Comparison of ENCODE assay signal across 8 cellular contexts in genomic region chr11:102666331-102666957, GRCh38. TPM values are rescaled to one million over a fixed set of nuclear protein-coding genes. Genes with fewer than 3 reads are reported as not detected.
DNase-seq lines count a peak whose midpoint lies in the region; ATAC-seq and TF ChIP-seq lines count a peak whose summit lies in the region.

No MANE protein-coding gene starts in this region.

- no peaks in the 10 kb centered on the region for H4K20me1 ChIP-seq in SK-N-SH (ENCODE audit: insufficient read depth)

- H3K4me3 ChIP-seq in SK-N-SH (ENCODE audit: low read depth in 2 of 2, low read length in 1 of 2), result no peak overlapping the region; a peak in 1 of 4 replicates
- H3K4me3 ChIP-seq in esophagus squamous epithelium, result no peak overlapping the region
- H3K4me3 ChIP-seq in neutrophil (ENCODE audit: low read depth in 1 of 2, low read length in 1 of 2), result no peak overlapping the region

- DNase-seq in NCI-H510A treated with DMSO at 0.1 percent for 48 hours (lab: John Stamatoyannopoulos, UW), result peak; percentile 44
- DNase-seq in NCI-H510A (lab: John Stamatoyannopoulos, UW), result no peak
- peak; percentile 19 for DNase-seq in HuH-7.5 (ENCODE audit: low spot score)
- peak; percentile 34 for DNase-seq in SK-N-SH
- DNase-seq in esophagus squamous epithelium (lab: John Stamatoyannopoulos, UW), result no peak

- H3K4me2 ChIP-seq in SK-N-SH, result no peak overlapping the region

- no peak overlapping the region for H3K27ac ChIP-seq in SK-N-SH (ENCODE audit: low read depth in 2 of 2, low read length in 1 of 2)
- no peak overlapping the region for H3K27ac ChIP-seq in esophagus squamous epithelium
- no peak overlapping the region for H3K27ac ChIP-seq in neutrophil

- H3K9me2 ChIP-seq in SK-N-SH, result no peaks in the 10 kb centered on the region

- H3K27me3 ChIP-seq in SK-N-SH (ENCODE audit: insufficient read depth), result no peaks in the 10 kb centered on the region
- H3K27me3 ChIP-seq in esophagus squamous epithelium, result no peaks in the 10 kb centered on the region
- H3K27me3 ChIP-seq in neutrophil, result no peaks in the 10 kb centered on the region

- H3K36me3 ChIP-seq in SK-N-SH (replicated peaks in 1 of 2; ENCODE audit: control insufficient read depth in 1 of 2, insufficient read depth in 2 of 2, low read length in 1 of 2) (no peaks in the 10 kb centered on the region), esophagus squamous epithelium (no peaks in the 10 kb centered on the region), neutrophil (no peaks in the 10 kb centered on the region)

- TF ChIP-seq POLR2A in esophagus squamous epithelium (IDR thresholded peaks at IDR 0.05), result no peak

- ATAC-seq in GM19438 (IDR thresholded peaks at IDR 0.05; ENCODE audit: low read depth, unreplicated experiment), result peak; percentile 58
- no peak for ATAC-seq in GM21423 (IDR thresholded peaks at IDR 0.05; ENCODE audit: unreplicated experiment)

- CTCF ChIA-PET in SK-N-SH (lab: Yijun Ruan, JAX), result interaction anchor here (0.5 to 3.7 kb wide), 26 partner anchors 9 to 722 kb away, joined by 3 to 24 read pairs (median 4); no protein-coding TSS in a partner anchor

- TF ChIP-seq CTCF in SK-N-SH (IDR thresholded peaks at IDR 0.05), result peak; percentile 88
- peak; percentile 64 to 86 (median 74) for TF ChIP-seq CTCF in esophagus squamous epithelium (IDR thresholded peaks at IDR 0.05)
- peak; percentile 34 for TF ChIP-seq CTCF in neutrophil (IDR thresholded peaks at IDR 0.05)

- TF ChIP-seq EP300 in SK-N-SH (IDR thresholded peaks at IDR 0.05; ENCODE audit: borderline replicate concordance in 1 of 2, low read depth in 1 of 2, low read length in 1 of 2), result no peak

- H3F3A ChIP-seq in SK-N-SH (replicated peaks; ENCODE audit: insufficient read depth), result no peaks in the 10 kb centered on the region

- whole genome bisulfite sequencing in SK-N-SH (ENCODE audit: low lambda C conversion rate), result 1% methylated on average over 4 of the region's 4 CpGs
- 5% methylated on average over 4 of the region's 4 CpGs for WGBS in esophagus squamous epithelium, 2 donors

- peak overlapping the region; percentile 35; the same call in 1 of the 2 replicates for H2AFZ ChIP-seq in SK-N-SH (ENCODE audit: low read depth)

- H3K79me2 ChIP-seq in SK-N-SH (ENCODE audit: insufficient read depth), result no peaks in the 10 kb centered on the region

- H3K9me3 ChIP-seq in SK-N-SH (no peaks in the 10 kb centered on the region), esophagus squamous epithelium (no peaks in the 10 kb centered on the region), neutrophil (no peaks in the 10 kb centered on the region)

- peak; percentile 80 for TF ChIP-seq RAD21 in SK-N-SH (IDR thresholded peaks at IDR 0.05; ENCODE audit: low read length)

- no peak overlapping the region for H3K9ac ChIP-seq in SK-N-SH

- POLR2A ChIA-PET in SK-N-SH (lab: Yijun Ruan, JAX), result no interaction called here

- intact Hi-C loops in esophagus squamous epithelium (cut with DNase I), result no loop called here

- H3K4me1 ChIP-seq in SK-N-SH (ENCODE audit: control insufficient read depth in 1 of 2, insufficient read depth in 2 of 2, low read depth in 1 of 2, low read length in 1 of 2), result no peaks in the 10 kb centered on the region
- H3K4me1 ChIP-seq in esophagus squamous epithelium, result no peaks in the 10 kb centered on the region
- H3K4me1 ChIP-seq in neutrophil (ENCODE audit: control insufficient read depth in 1 of 2, insufficient read depth in 1 of 2, low read depth in 1 of 2, low read length in 1 of 2), result peaks cover 5 to 10% of the 10 kb centered on the region in 2 experiments

TF ChIP-seq in SK-N-SH, 30 proteins besides CTCF, POLR2A, EP300 and RAD21:
- TF ChIP-seq USF2 (IDR thresholded peaks at IDR 0.05; ENCODE audit: borderline replicate concordance, low read depth, low read length), result no peak
- peak; percentile 68 for TF ChIP-seq SMC3 (IDR thresholded peaks at IDR 0.05; ENCODE audit: low read depth, low read length)
- no peak for TF ChIP-seq GABPA (IDR thresholded peaks at IDR 0.05; ENCODE audit: low read depth)
- TF ChIP-seq ELF1 (IDR thresholded peaks at IDR 0.05), result no peak
- TF ChIP-seq JUND (IDR thresholded peaks at IDR 0.05), result no peak

RNA-seq across cellular contexts. Expression of gene MMP27, which starts 39.1 kb away (rescaled TPM):
- polyA plus RNA-seq in SK-N-SH (2012; rRNA removed), result not detected in 2 replicates
- 0.01 TPM in 2 replicates for polyA plus RNA-seq in SK-N-SH (2012; cell fraction: cytosol; rRNA removed)
- polyA plus RNA-seq in SK-N-SH (2012; cell fraction: nucleus; rRNA removed), result 0.02 TPM in 1 of 2 replicates, not detected in the other
- total RNA-seq in esophagus squamous epithelium, result under 1 TPM in 1 of 4 donors, not detected in 3; 0.19 TPM

RNA-seq across cellular contexts. Expression of gene MMP20, which starts 41.3 kb away (rescaled TPM):
- not detected in 2 replicates for polyA plus RNA-seq in SK-N-SH (2012; rRNA removed)
- polyA plus RNA-seq in SK-N-SH (2012; cell fraction: cytosol; rRNA removed), result not detected in 2 replicates
- polyA plus RNA-seq in SK-N-SH (2012; cell fraction: nucleus; rRNA removed), result not detected in 2 replicates
- not detected for total RNA-seq in esophagus squamous epithelium

RNA-seq across cellular contexts. Expression of gene MMP8, which starts 58.3 kb away (rescaled TPM):
- polyA plus RNA-seq in SK-N-SH (2012; rRNA removed), result 0.07 TPM in 1 of 2 replicates, not detected in the other
- polyA plus RNA-seq in SK-N-SH (2012; cell fraction: cytosol; rRNA removed), result 0.03 TPM in 2 replicates
- polyA plus RNA-seq in SK-N-SH (2012; cell fraction: nucleus; rRNA removed), result not detected in 2 replicates
- total RNA-seq in esophagus squamous epithelium, result not detected

Comparison
In these comparisons a context has a peak if more than half of its experiments do, and no peak if none do; other contexts are left out.
1. DNase-seq: peak in NCI-H510A treated with DMSO at 0.1 percent for 48 hours (single experiment), HuH-7.5 (single experiment) and SK-N-SH (single experiment); none in NCI-H510A (single experiment) and esophagus squamous epithelium (single experiment).
2. CTCF ChIP-seq: peak in every context shown above with its lines; median percentile 88 in SK-N-SH; 74 in esophagus squamous epithelium; 34 in neutrophil.